Comparison of ENCODE assay signal across 1 cellular context in the genomic region with DNA sequence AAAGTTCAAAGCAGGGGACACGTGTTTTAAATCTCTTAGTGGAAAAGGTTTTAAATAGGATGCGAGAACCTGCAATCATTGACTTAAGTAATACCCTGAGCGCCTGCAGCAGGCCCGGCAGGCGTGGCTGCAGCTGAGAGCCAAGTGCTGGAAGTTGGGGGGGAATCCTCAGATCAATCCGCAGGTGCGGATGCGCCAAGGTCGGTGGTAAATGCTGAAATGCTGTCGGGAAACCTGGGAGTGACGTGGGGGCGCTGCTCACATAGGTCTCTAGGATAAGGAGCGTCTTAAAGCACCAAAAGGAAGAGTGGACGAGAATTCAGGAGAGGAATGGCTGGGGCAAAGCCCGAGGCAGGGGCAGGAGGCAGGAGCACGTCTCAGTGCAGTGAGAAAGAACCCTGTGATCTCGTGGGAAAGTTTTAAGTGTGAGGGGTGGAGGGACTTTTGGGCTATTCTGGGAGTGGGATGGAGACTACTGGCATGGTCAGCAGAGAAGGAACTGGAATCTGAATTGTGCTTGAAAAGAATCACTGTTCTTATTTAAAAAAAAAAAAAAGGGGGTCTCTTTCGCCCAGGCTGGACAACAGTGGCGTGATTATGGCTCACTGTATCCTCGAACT.
TF ChIP-seq lines count a peak whose summit lies in the region.

No MANE protein-coding gene starts in this region.

TF ChIP-seq in HEK293, 187 proteins besides CTCF, POLR2A, EP300 and RAD21 (continued from another document):
- TF ChIP-seq PRDM10 (tag by site-specific recombination; IDR thresholded peaks at IDR 0.05): peak; percentile 58
- TF ChIP-seq ZBTB8A (tag by site-specific recombination; IDR thresholded peaks at IDR 0.05): peak; percentile 33
- TF ChIP-seq KLF1 (tag by site-specific recombination; IDR thresholded peaks at IDR 0.05): peak; percentile 29; the same call in 1 of the 2 replicates
- 0 out of 2 replicates have a peak, but pooled peaks have one; percentile 51 for TF ChIP-seq ZFP37 (tag by site-specific recombination; IDR thresholded peaks at IDR 0.05)
- no peak for TF ChIP-seq ZNF830 (tag by site-specific recombination; IDR thresholded peaks at IDR 0.05; ENCODE audit: low read depth)
- peak; percentile 72 for TF ChIP-seq ZBTB20 (tag by site-specific recombination; IDR thresholded peaks at IDR 0.05)
- TF ChIP-seq ZNF777 (tag by site-specific recombination; IDR thresholded peaks at IDR 0.05; ENCODE audit: borderline replicate concordance): no peak
- TF ChIP-seq OVOL3 (tag by site-specific recombination; IDR thresholded peaks at IDR 0.05): no peak
- TF ChIP-seq RBAK (tag by site-specific recombination; IDR thresholded peaks at IDR 0.05): no peak
- TF ChIP-seq ZBTB7A (tag by site-specific recombination; IDR thresholded peaks at IDR 0.05; ENCODE audit: low read depth): no peak
- TF ChIP-seq ZNF394 (tag by site-specific recombination; IDR thresholded peaks at IDR 0.05; ENCODE audit: borderline replicate concordance): peak; percentile 6
- no peak for TF ChIP-seq ZNF223 (tag by site-specific recombination; IDR thresholded peaks at IDR 0.05)
- no peak for TF ChIP-seq ZNF133 (tag by site-specific recombination; IDR thresholded peaks at IDR 0.05)
- no peak for TF ChIP-seq ZIC2 (tag by site-specific recombination; IDR thresholded peaks at IDR 0.05)
- 0 out of 2 replicates have a peak, but pooled peaks have one; percentile 7 for TF ChIP-seq YY2 (tag by site-specific recombination; IDR thresholded peaks at IDR 0.05)
- TF ChIP-seq IKZF3 (tag by site-specific recombination; IDR thresholded peaks at IDR 0.05): peak; percentile 68
- TF ChIP-seq KLF8 (tag by site-specific recombination; IDR thresholded peaks at IDR 0.05): peak; percentile 8; the same call in 1 of the 2 replicates
- TF ChIP-seq ZNF610 (tag by site-specific recombination; IDR thresholded peaks at IDR 0.05; ENCODE audit: borderline replicate concordance): peak; percentile 96
- peak; percentile 29; the same call in 1 of the 2 replicates for TF ChIP-seq KLF9 (tag by site-specific recombination; IDR thresholded peaks at IDR 0.05; ENCODE audit: low read depth)
- TF ChIP-seq ZBTB49 (tag by site-specific recombination; IDR thresholded peaks at IDR 0.05; ENCODE audit: low read depth): no peak
- TF ChIP-seq PRDM1 (tag by site-specific recombination; IDR thresholded peaks at IDR 0.05): 0 out of 2 replicates have a peak, but pooled peaks have one; percentile 18
- peak; percentile 61 for TF ChIP-seq ZNF600 (tag by site-specific recombination; IDR thresholded peaks at IDR 0.05)
- peak; percentile 10; the same call in 1 of the 2 replicates for TF ChIP-seq SP7 (tag by site-specific recombination; IDR thresholded peaks at IDR 0.05)
- no peak for TF ChIP-seq MEIS1 (CRISPR knock-in tag; IDR thresholded peaks at IDR 0.05; ENCODE audit: borderline replicate concordance)
- TF ChIP-seq ZNF580 (tag by site-specific recombination; IDR thresholded peaks at IDR 0.05): 0 out of 2 replicates have a peak, but pooled peaks have one; percentile 30
- TF ChIP-seq, protein P1, sequence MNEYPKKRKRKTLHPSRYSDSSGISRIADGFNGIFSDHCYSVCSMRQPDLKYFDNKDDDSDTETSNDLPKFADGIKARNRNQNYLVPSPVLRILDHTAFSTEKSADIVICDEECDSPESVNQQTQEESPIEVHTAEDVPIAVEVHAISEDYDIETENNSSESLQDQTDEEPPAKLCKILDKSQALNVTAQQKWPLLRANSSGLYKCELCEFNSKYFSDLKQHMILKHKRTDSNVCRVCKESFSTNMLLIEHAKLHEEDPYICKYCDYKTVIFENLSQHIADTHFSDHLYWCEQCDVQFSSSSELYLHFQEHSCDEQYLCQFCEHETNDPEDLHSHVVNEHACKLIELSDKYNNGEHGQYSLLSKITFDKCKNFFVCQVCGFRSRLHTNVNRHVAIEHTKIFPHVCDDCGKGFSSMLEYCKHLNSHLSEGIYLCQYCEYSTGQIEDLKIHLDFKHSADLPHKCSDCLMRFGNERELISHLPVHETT (tag by site-specific recombination; IDR thresholded peaks at IDR 0.05): peak; percentile 19; the same call in 1 of the 2 replicates
- TF ChIP-seq ZNF2 (tag by site-specific recombination; IDR thresholded peaks at IDR 0.05): peak; percentile 51; the same call in 1 of the 2 replicates
- TF ChIP-seq ZNF335 (tag by site-specific recombination; conservative IDR thresholded peaks at IDR 0.05): peak; percentile 85
- TF ChIP-seq, protein P2, sequence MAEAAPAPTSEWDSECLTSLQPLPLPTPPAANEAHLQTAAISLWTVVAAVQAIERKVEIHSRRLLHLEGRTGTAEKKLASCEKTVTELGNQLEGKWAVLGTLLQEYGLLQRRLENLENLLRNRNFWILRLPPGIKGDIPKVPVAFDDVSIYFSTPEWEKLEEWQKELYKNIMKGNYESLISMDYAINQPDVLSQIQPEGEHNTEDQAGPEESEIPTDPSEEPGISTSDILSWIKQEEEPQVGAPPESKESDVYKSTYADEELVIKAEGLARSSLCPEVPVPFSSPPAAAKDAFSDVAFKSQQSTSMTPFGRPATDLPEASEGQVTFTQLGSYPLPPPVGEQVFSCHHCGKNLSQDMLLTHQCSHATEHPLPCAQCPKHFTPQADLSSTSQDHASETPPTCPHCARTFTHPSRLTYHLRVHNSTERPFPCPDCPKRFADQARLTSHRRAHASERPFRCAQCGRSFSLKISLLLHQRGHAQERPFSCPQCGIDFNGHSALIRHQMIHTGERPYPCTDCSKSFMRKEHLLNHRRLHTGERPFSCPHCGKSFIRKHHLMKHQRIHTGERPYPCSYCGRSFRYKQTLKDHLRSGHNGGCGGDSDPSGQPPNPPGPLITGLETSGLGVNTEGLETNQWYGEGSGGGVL (tag by site-specific recombination; IDR thresholded peaks at IDR 0.05): peak; percentile 36; the same call in 1 of the 2 replicates
- TF ChIP-seq ZNF24 (tag by site-specific recombination; IDR thresholded peaks at IDR 0.05): peak; percentile 47; the same call in 1 of the 2 replicates
- TF ChIP-seq ZNF692 (tag by site-specific recombination; IDR thresholded peaks at IDR 0.05): 0 out of 2 replicates have a peak, but pooled peaks have one; percentile 25
- 0 out of 2 replicates have a peak, but pooled peaks have one; percentile 30 for TF ChIP-seq ZNF660 (tag by site-specific recombination; IDR thresholded peaks at IDR 0.05)
- TF ChIP-seq REPIN1 (tag by site-specific recombination; IDR thresholded peaks at IDR 0.05; ENCODE audit: low read depth): 0 out of 2 replicates have a peak, but pooled peaks have one; percentile 28
- 0 out of 2 replicates have a peak, but pooled peaks have one; percentile 25 for TF ChIP-seq KLF7 (tag by site-specific recombination; IDR thresholded peaks at IDR 0.05; ENCODE audit: borderline replicate concordance)
- peak; percentile 66 for TF ChIP-seq ZNF341 (tag by site-specific recombination; IDR thresholded peaks at IDR 0.05; ENCODE audit: low read depth)
- no peak for TF ChIP-seq ZNF112 (tag by site-specific recombination; IDR thresholded peaks at IDR 0.05)
- no peak for TF ChIP-seq ZNF354C (tag by site-specific recombination; IDR thresholded peaks at IDR 0.05; ENCODE audit: borderline replicate concordance, low read depth)
- TF ChIP-seq SCRT2 (tag by site-specific recombination; IDR thresholded peaks at IDR 0.05): no peak
- no peak for TF ChIP-seq GLI4 (tag by site-specific recombination; IDR thresholded peaks at IDR 0.05)
- TF ChIP-seq ZEB2 (tag by site-specific recombination; IDR thresholded peaks at IDR 0.05): 0 out of 2 replicates have a peak, but pooled peaks have one; percentile 48
- TF ChIP-seq ZNF19 (tag by site-specific recombination; IDR thresholded peaks at IDR 0.05; ENCODE audit: low read depth): no peak
- TF ChIP-seq ZBTB17 (tag by site-specific recombination; IDR thresholded peaks at IDR 0.05): peak; percentile 68
TF ChIP-seq in HEK293: peak in this region for 30.
